ENCODE assay signal across 1 cellular context in genomic region chr4:3955361-3956164, GRCh38.
TF ChIP-seq lines count a peak whose summit lies in the region.

No MANE protein-coding gene starts in this region.

TF ChIP-seq in K562, 482 proteins besides CTCF, POLR2A, EP300 and RAD21 (continued from another document):
- TF ChIP-seq TFAP4 (CRISPR knock-in tag; IDR thresholded peaks at IDR 0.05; ENCODE audit: borderline replicate concordance) (peak; percentile 25), CREM (IDR thresholded peaks at IDR 0.05; ENCODE audit: low read depth) (peak; percentile 19; the same call in 1 of the 2 replicates), NRF1 (conservative IDR thresholded peaks at IDR 0.05 in 1 of 2, IDR thresholded peaks at IDR 0.05 in 1 of 2) (peak; percentile 61 to 69), VEZF1 (CRISPR knock-in tag; IDR thresholded peaks at IDR 0.05) (peak; percentile 74), BHLHE40 (IDR thresholded peaks at IDR 0.05; ENCODE audit: low read length) (peak; percentile 65), SAP30 (IDR thresholded peaks at IDR 0.05; ENCODE audit: borderline replicate concordance, insufficient read depth, low read depth, low read length, poor library complexity, severe bottlenecking) (peak; percentile 11), RAD51 (IDR thresholded peaks at IDR 0.05; ENCODE audit: borderline replicate concordance, low read depth) (peak; percentile 59; the same call in 1 of the 2 replicates), BMI1 (IDR thresholded peaks at IDR 0.05; ENCODE audit: low read length) (peak; percentile 65; the same call in 1 of the 2 replicates), RBFOX2 (IDR thresholded peaks at IDR 0.05; ENCODE audit: low read depth, low read length) (peak; percentile 44), USF2 (CRISPR knock-in tag; IDR thresholded peaks at IDR 0.05) (peak; percentile 63), MAZ (CRISPR knock-in tag; conservative IDR thresholded peaks at IDR 0.05 in 1 of 2, IDR thresholded peaks at IDR 0.05 in 1 of 2) (peak in 1 of 2 experiments; percentile 3; a peak in 1 of 4 replicates), POLR2AphosphoS5 (IDR thresholded peaks at IDR 0.05; ENCODE audit: control insufficient read depth, insufficient read depth, low read depth, low read length) (0 out of 2 replicates have a peak, but pooled peaks have one; percentile 36), MXI1 (IDR thresholded peaks at IDR 0.05; ENCODE audit: low read depth, low read length) (peak; percentile 68; the same call in 1 of the 2 replicates), ETV5 (CRISPR knock-in tag; IDR thresholded peaks at IDR 0.05; ENCODE audit: low read depth) (0 out of 2 replicates have a peak, but pooled peaks have one; percentile 5), CXXC5 (CRISPR knock-in tag; IDR thresholded peaks at IDR 0.05) (0 out of 2 replicates have a peak, but pooled peaks have one; percentile 8)
- TF ChIP-seq, protein P1, sequence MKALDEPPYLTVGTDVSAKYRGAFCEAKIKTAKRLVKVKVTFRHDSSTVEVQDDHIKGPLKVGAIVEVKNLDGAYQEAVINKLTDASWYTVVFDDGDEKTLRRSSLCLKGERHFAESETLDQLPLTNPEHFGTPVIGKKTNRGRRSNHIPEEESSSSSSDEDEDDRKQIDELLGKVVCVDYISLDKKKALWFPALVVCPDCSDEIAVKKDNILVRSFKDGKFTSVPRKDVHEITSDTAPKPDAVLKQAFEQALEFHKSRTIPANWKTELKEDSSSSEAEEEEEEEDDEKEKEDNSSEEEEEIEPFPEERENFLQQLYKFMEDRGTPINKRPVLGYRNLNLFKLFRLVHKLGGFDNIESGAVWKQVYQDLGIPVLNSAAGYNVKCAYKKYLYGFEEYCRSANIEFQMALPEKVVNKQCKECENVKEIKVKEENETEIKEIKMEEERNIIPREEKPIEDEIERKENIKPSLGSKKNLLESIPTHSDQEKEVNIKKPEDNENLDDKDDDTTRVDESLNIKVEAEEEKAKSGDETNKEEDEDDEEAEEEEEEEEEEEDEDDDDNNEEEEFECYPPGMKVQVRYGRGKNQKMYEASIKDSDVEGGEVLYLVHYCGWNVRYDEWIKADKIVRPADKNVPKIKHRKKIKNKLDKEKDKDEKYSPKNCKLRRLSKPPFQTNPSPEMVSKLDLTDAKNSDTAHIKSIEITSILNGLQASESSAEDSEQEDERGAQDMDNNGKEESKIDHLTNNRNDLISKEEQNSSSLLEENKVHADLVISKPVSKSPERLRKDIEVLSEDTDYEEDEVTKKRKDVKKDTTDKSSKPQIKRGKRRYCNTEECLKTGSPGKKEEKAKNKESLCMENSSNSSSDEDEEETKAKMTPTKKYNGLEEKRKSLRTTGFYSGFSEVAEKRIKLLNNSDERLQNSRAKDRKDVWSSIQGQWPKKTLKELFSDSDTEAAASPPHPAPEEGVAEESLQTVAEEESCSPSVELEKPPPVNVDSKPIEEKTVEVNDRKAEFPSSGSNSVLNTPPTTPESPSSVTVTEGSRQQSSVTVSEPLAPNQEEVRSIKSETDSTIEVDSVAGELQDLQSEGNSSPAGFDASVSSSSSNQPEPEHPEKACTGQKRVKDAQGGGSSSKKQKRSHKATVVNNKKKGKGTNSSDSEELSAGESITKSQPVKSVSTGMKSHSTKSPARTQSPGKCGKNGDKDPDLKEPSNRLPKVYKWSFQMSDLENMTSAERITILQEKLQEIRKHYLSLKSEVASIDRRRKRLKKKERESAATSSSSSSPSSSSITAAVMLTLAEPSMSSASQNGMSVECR (CRISPR knock-in tag; IDR thresholded peaks at IDR 0.05), result 0 out of 2 replicates have a peak, but pooled peaks have one; percentile 13
- TF ChIP-seq, protein P2, sequence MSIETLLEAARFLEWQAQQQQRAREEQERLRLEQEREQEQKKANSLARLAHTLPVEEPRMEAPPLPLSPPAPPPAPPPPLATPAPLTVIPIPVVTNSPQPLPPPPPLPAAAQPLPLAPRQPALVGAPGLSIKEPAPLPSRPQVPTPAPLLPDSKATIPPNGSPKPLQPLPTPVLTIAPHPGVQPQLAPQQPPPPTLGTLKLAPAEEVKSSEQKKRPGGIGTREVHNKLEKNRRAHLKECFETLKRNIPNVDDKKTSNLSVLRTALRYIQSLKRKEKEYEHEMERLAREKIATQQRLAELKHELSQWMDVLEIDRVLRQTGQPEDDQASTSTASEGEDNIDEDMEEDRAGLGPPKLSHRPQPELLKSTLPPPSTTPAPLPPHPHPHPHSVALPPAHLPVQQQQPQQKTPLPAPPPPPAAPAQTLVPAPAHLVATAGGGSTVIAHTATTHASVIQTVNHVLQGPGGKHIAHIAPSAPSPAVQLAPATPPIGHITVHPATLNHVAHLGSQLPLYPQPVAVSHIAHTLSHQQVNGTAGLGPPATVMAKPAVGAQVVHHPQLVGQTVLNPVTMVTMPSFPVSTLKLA (conservative IDR thresholded peaks at IDR 0.05), result peak; percentile 50 to 66
